18 cellular contexts compared by ENCODE assay signal in genomic region chr7:133863362-133864061, GRCh38.
DNase-seq lines count a peak whose midpoint lies in the region; ATAC-seq and TF ChIP-seq lines count a peak whose summit lies in the region.
"Had no signal": no experiment of that assay in that cellular context is flagged by ENCODE, and none has a peak within 500 bp of the region (broad histone marks: within the 10 kb centered on the region; RNA-seq: fewer than 3 reads in every experiment).

No MANE protein-coding gene starts in this region.

- H3K27ac ChIP-seq in VCaP, result peak overlapping the region; percentile 49
- peak overlapping the region; percentile 19 for H3K27ac ChIP-seq in mesodermal cell (ENCODE audit: low read depth, low read length, severe bottlenecking)
- no peak overlapping the region for H3K27ac ChIP-seq in colonic mucosa
- H3K27ac ChIP-seq: coronary artery, RWPE1, stomach, tibial nerve had no signal

- DNase-seq in DMS53 (lab: John Stamatoyannopoulos, UW), result peak; percentile 82
- peak; percentile 26 for DNase-seq in NCI-H1417 treated with DMSO at 0.1 percent for 48 hours (lab: John Stamatoyannopoulos, UW)
- DNase-seq in GM13977 (ENCODE audit: low spot score), result no peak
- no peak for DNase-seq in colonic mucosa
- no peak for DNase-seq in left cardiac atrium
- DNase-seq: activated B cell treated with CpG ODN at 0.5 μM for 24 hours; activated CD4-positive, alpha-beta memory T cell treated with anti-CD3 and anti-CD28 coated beads for 36 hours; activated effector memory CD4-positive, alpha-beta T cell treated with anti-CD3 and anti-CD28 coated beads, Interleukin-2, amount 50 U/mL, for 16 hours; NCI-H1436 treated with DMSO at 0.1 percent for 48 hours; stimulated activated CD4-positive, alpha-beta T cell treated with anti-CD3 and anti-CD28 coated beads, Interleukin-15, amount 100 ng/mL, for 24 hours; stomach had no signal

- H3K27me3 ChIP-seq in colonic mucosa, result no peaks in the 10 kb centered on the region
- H3K27me3 ChIP-seq: stomach, tibial nerve had no signal

- intact Hi-C loops in colonic mucosa (cut with DNase I), result no loop called here
- intact Hi-C loops in left cardiac atrium (cut with DNase I), result no loop called here

- in situ Hi-C loops in GM13977 (cut with MboI; ENCODE audit: low pct_unique_long_range_greater_than_20kb, low sequenced_read_pairs, unreplicated experiment), result no loop called here

- TF ChIP-seq CTCF in VCaP (conservative IDR thresholded peaks at IDR 0.05) (no peak), GM13977 (IDR thresholded peaks at IDR 0.05; ENCODE audit: extremely low read depth, insufficient read depth, missing control alignments) (no peak), colonic mucosa (IDR thresholded peaks at IDR 0.05) (no peak)

- ATAC-seq in HG03039 (IDR thresholded peaks at IDR 0.05; ENCODE audit: unreplicated experiment) (no peak), left cardiac atrium (no peak)
- ATAC-seq: sciatic nerve had no signal

- no peaks in the 10 kb centered on the region for H3K9me3 ChIP-seq in mesodermal cell (ENCODE audit: control insufficient read depth, low read length)
- no peaks in the 10 kb centered on the region for H3K9me3 ChIP-seq in colonic mucosa
- H3K9me3 ChIP-seq: stomach, tibial nerve had no signal

- H3K9ac ChIP-seq in colonic mucosa (ENCODE audit: low read depth in 2 of 2, low read length in 2 of 2), result no peak overlapping the region

- H3K4me1 ChIP-seq in mesodermal cell (ENCODE audit: control insufficient read depth, insufficient read depth, low read length, poor library complexity, severe bottlenecking) (no peaks in the 10 kb centered on the region), colonic mucosa (no peaks in the 10 kb centered on the region)
- H3K4me1 ChIP-seq: tibial nerve had no signal

- H3K36me3 ChIP-seq in mesodermal cell (ENCODE audit: control insufficient read depth, insufficient read depth, low read length) (no peaks in the 10 kb centered on the region), colonic mucosa (no peaks in the 10 kb centered on the region)
- H3K36me3 ChIP-seq: stomach, tibial nerve had no signal

- WGBS in mesodermal cell (ENCODE audit: insufficient coverage in 2 of 2), 2 experiments, result no CpG with 5 or more reads among the region's 1 CpG

- H3K4me3 ChIP-seq in mesodermal cell (ENCODE audit: extremely low read depth, insufficient read depth, low read length, poor library complexity, severe bottlenecking), result no peak overlapping the region
- no peak overlapping the region for H3K4me3 ChIP-seq in colonic mucosa
- H3K4me3 ChIP-seq: coronary artery, stomach, tibial nerve had no signal

Comparison
In these comparisons a context has a peak if more than half of its experiments do, and no peak if none do; other contexts are left out.
1. DNase-seq: peak in DMS53 (single experiment) and NCI-H1417 treated with DMSO at 0.1 percent for 48 hours (single experiment); none in GM13977 (single experiment), colonic mucosa (single experiment) and left cardiac atrium (single experiment).